ENCODE assay signal across 16 cellular contexts in genomic region chr4:141807073-141807472, GRCh38.
DNase-seq lines count a peak whose midpoint lies in the region; ATAC-seq, FAIRE-seq and TF ChIP-seq lines count a peak whose summit lies in the region.
"Had no signal": no experiment of that assay in that cellular context is flagged by ENCODE, and none has a peak within 500 bp of the region (broad histone marks: within the 10 kb centered on the region; RNA-seq: fewer than 3 reads in every experiment).

No MANE protein-coding gene starts in this region.

- DNase-seq in Ammon's horn (ENCODE audit: low spot score) (peak; percentile 8), HS-27A (ENCODE audit: low read depth) (peak; percentile 65), astrocyte (ENCODE audit: low read depth) (peak; percentile 81), iris pigment epithelial cell (ENCODE audit: low read depth) (peak; percentile 72), NCI-H524 (lab: John Stamatoyannopoulos, UW) (no peak), mesendoderm (no peak)
- DNase-seq: activated CD4-positive, alpha-beta T cell treated with anti-CD3 and anti-CD28 coated beads for 48 hours; NCI-H1105; NCI-H345; T-helper 17 cell had no signal

- H3K79me2 ChIP-seq in astrocyte (ENCODE audit: insufficient read depth, low read length) (no peaks in the 10 kb centered on the region), mesendoderm (ENCODE audit: control insufficient read depth, insufficient read depth, low read length) (no peaks in the 10 kb centered on the region)

- no peaks in the 10 kb centered on the region for H3K27me3 Mint-ChIP-seq in astrocyte (ENCODE audit: low read depth, unreplicated experiment)
- H3K27me3 Mint-ChIP-seq: progenitor cell of endocrine pancreas had no signal

- ATAC-seq in HG02678 (IDR thresholded peaks at IDR 0.05; ENCODE audit: unreplicated experiment) (no peak), HG03139 (IDR thresholded peaks at IDR 0.05; ENCODE audit: unreplicated experiment) (no peak)
- ATAC-seq: gastroesophageal sphincter, HepG2, T-helper 17 cell had no signal

- no peak overlapping the region for H4K8ac ChIP-seq in mesendoderm (ENCODE audit: low read depth, low read length)

- H4K20me1 ChIP-seq in astrocyte (ENCODE audit: insufficient read depth, low read length): no peaks in the 10 kb centered on the region
- H4K20me1 ChIP-seq: BLaER1 had no signal

- H3K27ac Mint-ChIP-seq in astrocyte (ENCODE audit: unreplicated experiment): peak overlapping the region; percentile 86
- H3K27ac Mint-ChIP-seq: progenitor cell of endocrine pancreas, T-helper 17 cell had no signal

- H2AK5ac ChIP-seq in mesendoderm (ENCODE audit: low read length): no peak overlapping the region

- no peaks in the 10 kb centered on the region for H3K27me3 ChIP-seq in astrocyte (ENCODE audit: insufficient read depth, low read length)
- H3K27me3 ChIP-seq in mesendoderm (ENCODE audit: insufficient read depth, low read length, poor library complexity): no peaks in the 10 kb centered on the region
- H3K27me3 ChIP-seq: BLaER1, gastroesophageal sphincter had no signal

- no peak overlapping the region for H3K18ac ChIP-seq in mesendoderm (ENCODE audit: low read length)

- H2BK5ac ChIP-seq in mesendoderm (ENCODE audit: low read length): no peak overlapping the region

- H3K79me1 ChIP-seq in mesendoderm (ENCODE audit: low read length): no peaks in the 10 kb centered on the region

- no peak overlapping the region for H2BK120ac ChIP-seq in mesendoderm (ENCODE audit: low read depth, low read length)

- no peaks in the 10 kb centered on the region for H3K36me3 Mint-ChIP-seq in astrocyte (ENCODE audit: low read depth, unreplicated experiment)

- H3K9ac ChIP-seq in astrocyte (ENCODE audit: low read length) (no peak overlapping the region), mesendoderm (ENCODE audit: low read length) (no peak overlapping the region)
- H3K9ac ChIP-seq: BLaER1 had no signal

- H3K56ac ChIP-seq in mesendoderm (ENCODE audit: low read length): no peak overlapping the region

- H3K4ac ChIP-seq in mesendoderm (ENCODE audit: low read depth, low read length): no peak overlapping the region

- peak overlapping the region; percentile 47 for H3K4me2 ChIP-seq in astrocyte (ENCODE audit: low read length)
- no peak overlapping the region for H3K4me2 ChIP-seq in mesendoderm (ENCODE audit: low read length)
- H3K4me2 ChIP-seq: BLaER1 had no signal

- no peak overlapping the region for H2AFZ ChIP-seq in astrocyte (ENCODE audit: low read depth, low read length)

- no peak overlapping the region for H4K5ac ChIP-seq in mesendoderm (ENCODE audit: low read length)

- H3K27ac ChIP-seq in astrocyte (ENCODE audit: low read depth, low read length): peak overlapping the region; percentile 14
- H3K27ac ChIP-seq in mesendoderm (ENCODE audit: low read depth, low read length): no peak overlapping the region
- H3K27ac ChIP-seq: BLaER1, gastroesophageal sphincter had no signal

- FAIRE-seq in astrocyte (lab: Jason Lieb, UNC): peak; percentile 58
- FAIRE-seq: HepG2 had no signal

- no peak overlapping the region for H3K23ac ChIP-seq in mesendoderm (ENCODE audit: low read length)

- H2BK15ac ChIP-seq in mesendoderm (replicated peaks; ENCODE audit: low read depth): no peak overlapping the region

- no peaks in the 10 kb centered on the region for H3K9me3 Mint-ChIP-seq in astrocyte (ENCODE audit: unreplicated experiment)

- H3K4me3 Mint-ChIP-seq in astrocyte (ENCODE audit: unreplicated experiment): no peak overlapping the region
- H3K4me3 Mint-ChIP-seq: T-helper 17 cell had no signal

- no peak overlapping the region for H3K4me3 ChIP-seq in astrocyte (ENCODE audit: insufficient read depth, low read depth, low read length)
- no peak overlapping the region for H3K4me3 ChIP-seq in mesendoderm (ENCODE audit: low read length)
- H3K4me3 ChIP-seq: BLaER1, gastroesophageal sphincter had no signal

- H3K9me3 ChIP-seq in astrocyte (ENCODE audit: insufficient read depth, low read depth, low read length): no peaks in the 10 kb centered on the region
- H3K9me3 ChIP-seq: BLaER1, gastroesophageal sphincter had no signal

- no peaks in the 10 kb centered on the region for H3K36me3 ChIP-seq in astrocyte (ENCODE audit: insufficient read depth, low read length)
- H3K36me3 ChIP-seq in mesendoderm (ENCODE audit: control insufficient read depth, insufficient read depth, low read length): no peaks in the 10 kb centered on the region
- H3K36me3 ChIP-seq: BLaER1, gastroesophageal sphincter had no signal

- 100% methylated on average over 1 of the region's 3 CpGs for WGBS in mesendoderm (ENCODE audit: extremely low coverage, insufficient coverage, low lambda C conversion rate)

- peaks cover 34% of the 10 kb centered on the region for H3K4me1 ChIP-seq in astrocyte (ENCODE audit: insufficient read depth, low read length)
- no peaks in the 10 kb centered on the region for H3K4me1 ChIP-seq in mesendoderm (ENCODE audit: control insufficient read depth, low read depth, low read length)
- H3K4me1 ChIP-seq: BLaER1, gastroesophageal sphincter had no signal

- peaks cover 39% of the 10 kb centered on the region for H3K4me1 Mint-ChIP-seq in astrocyte (ENCODE audit: low read depth, unreplicated experiment)
- H3K4me1 Mint-ChIP-seq: T-helper 17 cell had no signal

- TF ChIP-seq CTCF in astrocyte (IDR thresholded peaks at IDR 0.05; ENCODE audit: insufficient read depth, low read depth, low read length): no peak

Comparison
In these comparisons a context has a peak if more than half of its experiments do, and no peak if none do; other contexts are left out.
1. DNase-seq: peak in Ammon's horn (single experiment), HS-27A (single experiment), astrocyte (single experiment) and iris pigment epithelial cell (single experiment); none in NCI-H524 (0 of 2) and mesendoderm (single experiment).